ENCODE assay signal across 13 cellular contexts in genomic region chr12:47834199-47835016, GRCh38. TPM values are rescaled to one million over a fixed set of nuclear protein-coding genes. Genes with fewer than 3 reads are reported as not detected.
DNase-seq lines count a peak whose midpoint lies in the region; ATAC-seq and TF ChIP-seq lines count a peak whose summit lies in the region.
"Had no signal": no experiment of that assay in that cellular context is flagged by ENCODE, and none has a peak within 500 bp of the region (broad histone marks: within the 10 kb centered on the region; RNA-seq: fewer than 3 reads in every experiment).

No MANE protein-coding gene starts in this region.

- H3K9me3 ChIP-seq in CD4-positive, CD25-positive, alpha-beta regulatory T cell (ENCODE audit: control insufficient read depth in 2 of 2, low read length in 2 of 2) = no peaks in the 10 kb centered on the region
- H3K9me3 ChIP-seq in HEK293 (ENCODE audit: control insufficient read depth, insufficient read depth, low read depth, low read length) = no peaks in the 10 kb centered on the region
- no peaks in the 10 kb centered on the region for H3K9me3 ChIP-seq in naive thymus-derived CD4-positive, alpha-beta T cell (ENCODE audit: control insufficient read depth in 2 of 3, low read length in 3 of 3)
- no peaks in the 10 kb centered on the region for H3K9me3 ChIP-seq in tibial artery
- H3K9me3 ChIP-seq: sigmoid colon had no signal

- H3K4me3 ChIP-seq in CD4-positive, CD25-positive, alpha-beta regulatory T cell (ENCODE audit: low read depth, low read length) = no peak overlapping the region
- H3K4me3 ChIP-seq in HEK293 (ENCODE audit: low read depth, low read length) (no peak overlapping the region), tibial artery (no peak overlapping the region)
- no peak overlapping the region for H3K4me3 ChIP-seq in naive thymus-derived CD4-positive, alpha-beta T cell (ENCODE audit: low read length)
- H3K4me3 ChIP-seq: sigmoid colon had no signal

- CTCF ChIA-PET in HEK293 (lab: Yijun Ruan, JAX) = interaction anchor here (0.5 to 16.6 kb wide), 13 partner anchors 8 to 355 kb away, joined by 3 to 271 read pairs (median 7); partner anchors contain the start of genes HDAC7, SLC48A1 and TMEM106C
- CTCF ChIA-PET in activated CD4-positive, alpha-beta memory T cell treated with anti-CD3 and anti-CD28 coated beads for 36 hours (lab: Charles Lee) = interaction anchor here (0.7 to 17.3 kb wide), 13 partner anchors 25 to 129 kb away, joined by 3 to 795 read pairs (median 11); partner anchors contain the start of genes HDAC7, SLC48A1 and TMEM106C
- CTCF ChIA-PET in naive thymus-derived CD4-positive, alpha-beta T cell (lab: Charles Lee) = interaction anchor here (0.7 to 20.1 kb wide), 11 partner anchors 10 to 90 kb away, joined by 3 to 539 read pairs (median 7); partner anchors contain the start of genes HDAC7 and SLC48A1

- ATAC-seq in CD4-positive, CD25-positive, alpha-beta regulatory T cell (ENCODE audit: low read depth in 2 of 2) = no peak
- peak; percentile 1 for ATAC-seq in naive thymus-derived CD4-positive, alpha-beta T cell
- no peak for ATAC-seq in HG02763 (IDR thresholded peaks at IDR 0.05; ENCODE audit: unreplicated experiment)
- ATAC-seq: HepG2 had no signal

- peak overlapping the region; percentile 97 for H3K27ac Mint-ChIP-seq in CD4-positive, CD25-positive, alpha-beta regulatory T cell
- H3K27ac Mint-ChIP-seq in activated CD4-positive, alpha-beta memory T cell treated with anti-CD3 and anti-CD28 coated beads for 36 hours = peak overlapping the region; percentile 98
- peak overlapping the region; percentile 83 to 97 (median 92) for H3K27ac Mint-ChIP-seq in naive thymus-derived CD4-positive, alpha-beta T cell

- intact Hi-C loops in activated CD4-positive, alpha-beta memory T cell treated with anti-CD3 and anti-CD28 coated beads for 36 hours (cut with micrococcal nuclease) = loop anchor here (5.0 kb wide), 1 partner anchor 77 kb away; the partner anchor contains the start of gene RAPGEF3
- intact Hi-C loops in naive thymus-derived CD4-positive, alpha-beta T cell (cut with micrococcal nuclease) = loop anchor here in 1 of 2 donors (5.0 kb wide), 1 partner anchor 182 kb away; no protein-coding TSS in a partner anchor
- intact Hi-C loops in tibial artery (cut with DNase I; ENCODE audit: low total_unique reads) = loop anchor here (5.0 kb wide), 3 partner anchors 42 to 1298 kb away; partner anchors contain the start of gene TUBA1B

- no peaks in the 10 kb centered on the region for H3K27me3 Mint-ChIP-seq in CD4-positive, CD25-positive, alpha-beta regulatory T cell
- no peaks in the 10 kb centered on the region for H3K27me3 Mint-ChIP-seq in activated CD4-positive, alpha-beta memory T cell treated with anti-CD3 and anti-CD28 coated beads for 36 hours
- H3K27me3 Mint-ChIP-seq in naive thymus-derived CD4-positive, alpha-beta T cell = no peaks in the 10 kb centered on the region

- peaks cover 63% of the 10 kb centered on the region for H3K4me1 ChIP-seq in CD4-positive, CD25-positive, alpha-beta regulatory T cell (ENCODE audit: control insufficient read depth, insufficient read depth, low read length, poor library complexity, severe bottlenecking)
- H3K4me1 ChIP-seq in HEK293 (ENCODE audit: control insufficient read depth, insufficient read depth, low read length) (no peaks in the 10 kb centered on the region; the same call in 1 of the 2 replicates), tibial artery (peaks cover 0 to 19% (median 7%) of the 10 kb centered on the region in 4 donors)
- H3K4me1 ChIP-seq in naive thymus-derived CD4-positive, alpha-beta T cell (ENCODE audit: control insufficient read depth in 2 of 2, insufficient read depth in 2 of 2, low read length in 2 of 2) = peaks cover 23 to 82% of the 10 kb centered on the region in 2 donors

- H3K4me3 Mint-ChIP-seq in CD4-positive, CD25-positive, alpha-beta regulatory T cell = peak overlapping the region; percentile 47 to 68 (median 52)
- peak overlapping the region; percentile 77 for H3K4me3 Mint-ChIP-seq in activated CD4-positive, alpha-beta memory T cell treated with anti-CD3 and anti-CD28 coated beads for 36 hours
- peak overlapping the region in 9 of 10 donors; percentile 10 to 85 (median 64) for H3K4me3 Mint-ChIP-seq in naive thymus-derived CD4-positive, alpha-beta T cell

- H3K36me3 Mint-ChIP-seq in CD4-positive, CD25-positive, alpha-beta regulatory T cell = no peaks in the 10 kb centered on the region
- H3K36me3 Mint-ChIP-seq in activated CD4-positive, alpha-beta memory T cell treated with anti-CD3 and anti-CD28 coated beads for 36 hours = peaks cover 2% of the 10 kb centered on the region
- peaks cover 0 to 4% (median 0%) of the 10 kb centered on the region in 5 donors for H3K36me3 Mint-ChIP-seq in naive thymus-derived CD4-positive, alpha-beta T cell

- POLR2A ChIA-PET in HEK293 (lab: Yijun Ruan, JAX) = interaction anchor here (0.6 to 2.9 kb wide), 3 partner anchors 13 to 318 kb away, joined by 3 to 10 read pairs (median 3); no protein-coding TSS in a partner anchor
- POLR2A ChIA-PET in activated CD4-positive, alpha-beta memory T cell treated with anti-CD3 and anti-CD28 coated beads for 36 hours (lab: Charles Lee) = interaction anchor here (1.0 to 10.5 kb wide), 8 partner anchors 10 to 79 kb away, joined by 3 to 540 read pairs (median 10); partner anchors contain the start of gene HDAC7
- POLR2A ChIA-PET in naive thymus-derived CD4-positive, alpha-beta T cell (lab: Charles Lee) = interaction anchor here (1.1 to 16.4 kb wide), 9 partner anchors 9 to 90 kb away, joined by 3 to 364 read pairs (median 5); partner anchors contain the start of gene HDAC7

- H3K4me1 Mint-ChIP-seq in CD4-positive, CD25-positive, alpha-beta regulatory T cell = peaks cover 19 to 75% (median 46%) of the 10 kb centered on the region in 4 donors
- H3K4me1 Mint-ChIP-seq in activated CD4-positive, alpha-beta memory T cell treated with anti-CD3 and anti-CD28 coated beads for 36 hours (ENCODE audit: low read depth) = peaks cover 76% of the 10 kb centered on the region
- peaks cover 61 to 90% (median 82%) of the 10 kb centered on the region in 7 donors for H3K4me1 Mint-ChIP-seq in naive thymus-derived CD4-positive, alpha-beta T cell

- no peaks in the 10 kb centered on the region for H3K9me3 Mint-ChIP-seq in CD4-positive, CD25-positive, alpha-beta regulatory T cell
- H3K9me3 Mint-ChIP-seq in activated CD4-positive, alpha-beta memory T cell treated with anti-CD3 and anti-CD28 coated beads for 36 hours = no peaks in the 10 kb centered on the region
- no peaks in the 10 kb centered on the region for H3K9me3 Mint-ChIP-seq in naive thymus-derived CD4-positive, alpha-beta T cell

- DNase-seq in CD4-positive, CD25-positive, alpha-beta regulatory T cell = no peak
- DNase-seq in activated CD4-positive, alpha-beta memory T cell treated with anti-CD3 and anti-CD28 coated beads for 36 hours = peak; percentile 43
- DNase-seq in naive thymus-derived CD4-positive, alpha-beta T cell = no peak
- DNase-seq in tibial artery (no peak), dedifferentiated amniotic fluid mesenchymal stem cell (ENCODE audit: extremely low spot score) (no peak)
- no peak for DNase-seq in stimulated activated naive CD4-positive, alpha-beta T cell treated with Interleukin-2 at 50 U/mL for 16 hours (lab: John Stamatoyannopoulos, UW)
- DNase-seq: islet precursor cell, NCI-H1694 treated with DMSO at 0.1 percent for 48 hours, NCI-H774 had no signal

- peak overlapping the region; percentile 85 for H3K27ac ChIP-seq in CD4-positive, CD25-positive, alpha-beta regulatory T cell (ENCODE audit: insufficient read depth, low read length, poor library complexity, severe bottlenecking)
- H3K27ac ChIP-seq in HEK293 (ENCODE audit: extremely low read depth, low read depth, low read length) (no peak overlapping the region), tibial artery (no peak overlapping the region)
- peak overlapping the region; percentile 8 for H3K27ac ChIP-seq in naive thymus-derived CD4-positive, alpha-beta T cell (ENCODE audit: low read depth, low read length)
- H3K27ac ChIP-seq: sigmoid colon had no signal

- TF ChIP-seq CTCF in HEK293 (tag by site-specific recombination; IDR thresholded peaks at IDR 0.05) = no peak
- no peak for TF ChIP-seq CTCF in tibial artery (IDR thresholded peaks at IDR 0.05)

- H3K27me3 ChIP-seq in CD4-positive, CD25-positive, alpha-beta regulatory T cell (ENCODE audit: control insufficient read depth, insufficient read depth, low read length) = no peaks in the 10 kb centered on the region
- no peaks in the 10 kb centered on the region for H3K27me3 ChIP-seq in naive thymus-derived CD4-positive, alpha-beta T cell (ENCODE audit: control insufficient read depth in 2 of 2, insufficient read depth in 2 of 2, low read length in 2 of 2)
- H3K27me3 ChIP-seq in tibial artery = no peaks in the 10 kb centered on the region
- H3K27me3 ChIP-seq: sigmoid colon had no signal

- H3K36me3 ChIP-seq in CD4-positive, CD25-positive, alpha-beta regulatory T cell (ENCODE audit: control insufficient read depth, insufficient read depth, low read length) = no peaks in the 10 kb centered on the region
- H3K36me3 ChIP-seq in HEK293 (ENCODE audit: control insufficient read depth in 2 of 2, insufficient read depth in 1 of 2, low read length in 2 of 2) (no peaks in the 10 kb centered on the region), tibial artery (no peaks in the 10 kb centered on the region)
- H3K36me3 ChIP-seq in naive thymus-derived CD4-positive, alpha-beta T cell (ENCODE audit: control insufficient read depth in 2 of 3, insufficient read depth in 3 of 3, low read length in 3 of 3) = no peaks in the 10 kb centered on the region
- H3K36me3 ChIP-seq: sigmoid colon had no signal

TF ChIP-seq in HEK293, 187 proteins besides CTCF, POLR2A, EP300 and RAD21 (continues in another document):
- TF ChIP-seq ZNF311 (tag by site-specific recombination; IDR thresholded peaks at IDR 0.05; ENCODE audit: borderline replicate concordance) = no peak
- TF ChIP-seq KLF9 (tag by site-specific recombination; IDR thresholded peaks at IDR 0.05; ENCODE audit: low read depth) = no peak
- TF ChIP-seq ZNF658 (tag by site-specific recombination; IDR thresholded peaks at IDR 0.05) = no peak

RNA-seq across cellular contexts. Expression of gene HDAC7, which starts 14.7 kb away (rescaled TPM):
- 163 TPM for total RNA-seq in CD4-positive, CD25-positive, alpha-beta regulatory T cell
- polyA plus RNA-seq in CD4-positive, CD25-positive, alpha-beta regulatory T cell = 10 to 100 TPM; 14.0 to 15.4 (median 15.3) TPM
- 100 to 1,000 TPM; 257 to 280 TPM for total RNA-seq in activated CD4-positive, alpha-beta memory T cell treated with anti-CD3 and anti-CD28 coated beads for 36 hours
- 100 to 1,000 TPM; 150 to 194 (median 188) TPM for total RNA-seq in naive thymus-derived CD4-positive, alpha-beta T cell
- polyA plus RNA-seq in naive thymus-derived CD4-positive, alpha-beta T cell = 10 to 100 TPM; 16.7 to 36.7 TPM

Comparison
In these comparisons a context has a peak if more than half of its experiments do, and no peak if none do; other contexts are left out.
1. H3K27ac ChIP-seq: peak in CD4-positive, CD25-positive, alpha-beta regulatory T cell (single experiment) and naive thymus-derived CD4-positive, alpha-beta T cell (single experiment); none in HEK293 (single experiment) and tibial artery (0 of 2).
2. Peak in every context shown above with its lines, with median percentiles within 50 percentile points of each other: H3K27ac Mint-ChIP-seq and H3K4me3 Mint-ChIP-seq.